1 cellular context compared by ENCODE assay signal in genomic region chr3:191302451-191302850, GRCh38.
TF ChIP-seq lines count a peak whose summit lies in the region.

No MANE protein-coding gene starts in this region.

TF ChIP-seq in HEK293, 187 proteins besides CTCF, POLR2A, EP300 and RAD21 (continued from another document):
- TF ChIP-seq SCRT1 (tag by site-specific recombination; IDR thresholded peaks at IDR 0.05; ENCODE audit: borderline replicate concordance) (peak; percentile 46; the same call in 1 of the 2 replicates), ZNF560 (tag by site-specific recombination; IDR thresholded peaks at IDR 0.05; ENCODE audit: borderline replicate concordance) (no peak), ZSCAN18 (tag by site-specific recombination; IDR thresholded peaks at IDR 0.05) (no peak), ZNF184 (tag by site-specific recombination; IDR thresholded peaks at IDR 0.05) (no peak), PRDM6 (tag by site-specific recombination; IDR thresholded peaks at IDR 0.05) (peak; percentile 89), ZNF175 (tag by site-specific recombination; IDR thresholded peaks at IDR 0.05) (no peak), SCRT2 (tag by site-specific recombination; IDR thresholded peaks at IDR 0.05) (no peak), TCF7L2 (IDR thresholded peaks at IDR 0.05; ENCODE audit: borderline replicate concordance, low read depth, low read length) (peak; percentile 66; the same call in 1 of the 2 replicates)
